ENCODE assay signal across 13 cellular contexts in the genomic region with DNA sequence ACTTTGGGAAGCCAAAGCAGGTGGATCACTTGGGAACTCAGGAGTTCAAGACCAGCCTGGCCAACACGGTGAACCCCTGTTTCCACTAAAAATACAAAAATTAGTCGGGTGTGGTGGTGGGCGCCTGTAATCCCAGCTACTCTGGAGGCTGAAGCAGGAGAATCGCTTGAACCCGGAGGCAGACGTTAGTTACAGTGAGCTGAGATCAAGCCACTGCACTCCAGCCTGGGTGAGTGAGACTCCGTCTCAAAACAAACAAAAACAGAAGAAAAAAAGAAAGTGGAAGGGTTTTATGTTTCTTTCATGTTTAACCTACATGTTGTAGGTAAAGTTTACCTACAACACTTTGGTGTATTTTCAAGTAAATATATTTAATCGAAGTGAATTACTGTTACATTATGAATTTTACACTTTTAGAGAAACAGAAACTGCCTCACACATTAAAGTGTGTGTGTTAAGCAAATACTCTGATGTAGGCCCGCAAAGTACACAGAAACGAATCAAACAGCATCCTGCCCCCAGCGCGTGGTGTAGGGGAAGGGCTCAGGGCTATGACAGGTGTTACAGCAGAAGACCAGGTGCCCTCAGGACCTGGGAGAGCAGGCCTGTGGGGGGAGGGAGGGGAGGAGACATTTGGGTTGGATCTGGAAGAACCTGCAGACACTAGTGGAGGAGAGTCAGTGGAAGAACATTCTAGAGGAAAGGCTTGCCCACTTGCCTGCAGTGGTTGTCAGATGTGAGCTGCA. TPM values are rescaled to one million over a fixed set of nuclear protein-coding genes. Genes with fewer than 3 reads are reported as not detected.
DNase-seq lines count a peak whose midpoint lies in the region; ATAC-seq, FAIRE-seq and TF ChIP-seq lines count a peak whose summit lies in the region.
"Had no signal": no experiment of that assay in that cellular context is flagged by ENCODE, and none has a peak within 500 bp of the region (broad histone marks: within the 10 kb centered on the region; RNA-seq: fewer than 3 reads in every experiment).

No MANE protein-coding gene starts in this region.

- H3K4me3 ChIP-seq in coronary artery (no peak overlapping the region), small intestine (ENCODE audit: low read depth in 1 of 2, low read length in 2 of 2) (no peak overlapping the region)
- H3K4me3 ChIP-seq: K562 had no signal

- H3K27ac Mint-ChIP-seq in activated T-cell treated with anti-CD3 and anti-CD28 coated beads, Interleukin-2, amount 50 U/mL, for 24 hours, result peak overlapping the region; percentile 75
- H3K27ac Mint-ChIP-seq: activated CD4-positive, alpha-beta memory T cell treated with anti-CD3 and anti-CD28 coated beads, Interleukin-2, amount 10 ng/mL, durations not matched to agents 7 days and 5 days had no signal

- peaks cover 65% of the 10 kb centered on the region for H3K4me1 Mint-ChIP-seq in activated T-cell treated with anti-CD3 and anti-CD28 coated beads, Interleukin-2, amount 50 U/mL, for 24 hours (ENCODE audit: low read depth)

- H3K4me3 Mint-ChIP-seq in activated T-cell treated with anti-CD3 and anti-CD28 coated beads, Interleukin-2, amount 50 U/mL, for 24 hours, result no peak overlapping the region
- H3K4me3 Mint-ChIP-seq: activated CD4-positive, alpha-beta memory T cell treated with anti-CD3 and anti-CD28 coated beads, Interleukin-2, amount 10 ng/mL, durations not matched to agents 7 days and 5 days had no signal

- no peaks in the 10 kb centered on the region for H3K9me3 Mint-ChIP-seq in activated T-cell treated with anti-CD3 and anti-CD28 coated beads, Interleukin-2, amount 50 U/mL, for 24 hours
- H3K9me3 Mint-ChIP-seq: activated CD4-positive, alpha-beta memory T cell treated with anti-CD3 and anti-CD28 coated beads, Interleukin-2, amount 10 ng/mL, durations not matched to agents 7 days and 5 days had no signal

- TF ChIP-seq CTCF in coronary artery (IDR thresholded peaks at IDR 0.05), result no peak

- H3K27ac ChIP-seq in coronary artery (peak overlapping the region; percentile 52 to 56), small intestine (ENCODE audit: low read depth in 1 of 2, low read length in 1 of 2) (no peak overlapping the region)
- H3K27ac ChIP-seq: RWPE1 had no signal

- H3K36me3 Mint-ChIP-seq in activated T-cell treated with anti-CD3 and anti-CD28 coated beads, Interleukin-2, amount 50 U/mL, for 24 hours (ENCODE audit: low read depth), result no peaks in the 10 kb centered on the region

- no peak for FAIRE-seq in small intestine (lab: Jason Lieb, UNC)
- FAIRE-seq: K562 had no signal

- H3K9me3 ChIP-seq in small intestine (ENCODE audit: control insufficient read depth, low read depth), result no peaks in the 10 kb centered on the region

- H3K27me3 ChIP-seq in small intestine (ENCODE audit: control insufficient read depth in 2 of 2, insufficient read depth in 2 of 2, low read length in 2 of 2), result no peaks in the 10 kb centered on the region

- no peak for ATAC-seq in HG02840 (IDR thresholded peaks at IDR 0.05; ENCODE audit: low FRiP score, unreplicated experiment)
- ATAC-seq: K562 had no signal

- 49 to 72% (median 66%) methylated on average over 12 of the region's 12 CpGs for WGBS in small intestine, 3 donors

- DNase-seq in activated T-cell treated with anti-CD3 and anti-CD28 coated beads, Interleukin-2, amount 50 U/mL, for 24 hours, result no peak
- no peak for DNase-seq in activated T-cell treated with anti-CD3 and anti-CD28 coated beads, Interleukin-2, amount 50 U/mL, for 1 hour
- DNase-seq in NCI-H510A (lab: John Stamatoyannopoulos, UW) (peak; percentile 59), coronary artery (ENCODE audit: low spot score) (no peak), small intestine (peak; percentile 31), NCI-H1694 treated with DMSO at 0.1 percent for 48 hours (lab: John Stamatoyannopoulos, UW) (no peak), NCI-H187 treated with DMSO at 0.1 percent for 48 hours (lab: John Stamatoyannopoulos, UW) (no peak)
- DNase-seq: activated CD4-positive, alpha-beta memory T cell treated with anti-CD3 and anti-CD28 coated beads, Interleukin-2, amount 10 ng/mL, durations not matched to agents 7 days and 5 days; NCI-H2171 had no signal

- H3K36me3 ChIP-seq in small intestine (ENCODE audit: control insufficient read depth in 2 of 2, insufficient read depth in 2 of 2, low read length in 2 of 2), result no peaks in the 10 kb centered on the region

- H3K4me1 ChIP-seq in small intestine (ENCODE audit: control insufficient read depth in 2 of 2, insufficient read depth in 1 of 2, low read depth in 1 of 2, low read length in 1 of 2), result peaks cover 1 to 22% of the 10 kb centered on the region in 2 donors

- H3K27me3 Mint-ChIP-seq in activated T-cell treated with anti-CD3 and anti-CD28 coated beads, Interleukin-2, amount 50 U/mL, for 24 hours, result no peaks in the 10 kb centered on the region
- H3K27me3 Mint-ChIP-seq: activated CD4-positive, alpha-beta memory T cell treated with anti-CD3 and anti-CD28 coated beads, Interleukin-2, amount 10 ng/mL, durations not matched to agents 7 days and 5 days had no signal

RNA-seq across cellular contexts. Expression of gene PTTG2, which starts 39.0 kb away (rescaled TPM):
- under 1 TPM in 1 of 3 donors, not detected in 2; 0.09 TPM for polyA plus RNA-seq in small intestine
- polyA plus RNA-seq: adipose tissue, K562 had no signal

Comparison
In these comparisons a context has a peak if more than half of its experiments do, and no peak if none do; other contexts are left out.
1. DNase-seq: peak in NCI-H510A (single experiment) and small intestine (single experiment); none in activated T-cell treated with anti-CD3 and anti-CD28 coated beads, Interleukin-2, amount 50 U/mL, for 24 hours (single experiment), activated T-cell treated with anti-CD3 and anti-CD28 coated beads, Interleukin-2, amount 50 U/mL, for 1 hour (single experiment), coronary artery (single experiment), NCI-H1694 treated with DMSO at 0.1 percent for 48 hours (single experiment) and NCI-H187 treated with DMSO at 0.1 percent for 48 hours (single experiment).
2. H3K27ac ChIP-seq: peak in coronary artery (2 of 2); none in small intestine (0 of 2).